ENCODE assay signal across 9 cellular contexts in the genomic region with DNA sequence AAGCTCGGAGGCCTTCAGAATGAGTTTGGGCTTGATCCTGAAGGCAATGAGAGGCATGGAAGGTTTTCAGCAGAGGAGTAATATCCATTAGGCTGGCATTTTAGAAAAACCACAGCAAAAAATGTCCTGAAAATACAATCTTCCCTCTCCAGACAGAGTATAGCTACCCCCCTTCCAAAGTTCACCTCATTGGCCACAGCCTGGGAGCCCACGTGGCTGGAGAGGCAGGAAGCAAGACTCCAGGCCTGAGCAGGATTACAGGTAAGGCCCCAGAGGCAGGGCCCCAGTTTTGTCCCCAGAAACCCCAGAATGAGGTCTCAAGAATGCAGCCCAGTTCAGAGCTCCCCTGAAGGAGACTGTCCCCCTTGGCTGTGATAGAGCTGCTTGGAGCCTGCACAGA. TPM values are rescaled to one million over a fixed set of nuclear protein-coding genes. Genes with fewer than 3 reads are reported as not detected.
"Had no signal": no experiment of that assay in that cellular context is flagged by ENCODE, and none has a peak within 500 bp of the region (broad histone marks: within the 10 kb centered on the region; RNA-seq: fewer than 3 reads in every experiment).

No MANE protein-coding gene starts in this region.

- H3K4me3 ChIP-seq: GM12878 had no signal

- FAIRE-seq: G401.6, GM12878, GM12891, GM12892, GM18507, GM19239 had no signal

- ATAC-seq: GM12878 had no signal

- DNase-seq: GDM1, GF-D8 had no signal

RNA-seq across cellular contexts. Expression of gene PNLIPRP1, which starts 5.3 kb away (rescaled TPM):
- total RNA-seq: G401 had no signal
- polyA plus RNA-seq: GM12878 had no signal

RNA-seq across cellular contexts. Expression of gene PNLIPRP2, which starts 24.7 kb away (rescaled TPM):
- total RNA-seq: G401 had no signal
- polyA plus RNA-seq: GM12878 had no signal

RNA-seq across cellular contexts. Expression of gene PNLIP, which starts 50.3 kb away (rescaled TPM):
- total RNA-seq: G401 had no signal
- polyA plus RNA-seq: GM12878 had no signal
